Comparison of ENCODE assay signal across 23 cellular contexts in the genomic region with DNA sequence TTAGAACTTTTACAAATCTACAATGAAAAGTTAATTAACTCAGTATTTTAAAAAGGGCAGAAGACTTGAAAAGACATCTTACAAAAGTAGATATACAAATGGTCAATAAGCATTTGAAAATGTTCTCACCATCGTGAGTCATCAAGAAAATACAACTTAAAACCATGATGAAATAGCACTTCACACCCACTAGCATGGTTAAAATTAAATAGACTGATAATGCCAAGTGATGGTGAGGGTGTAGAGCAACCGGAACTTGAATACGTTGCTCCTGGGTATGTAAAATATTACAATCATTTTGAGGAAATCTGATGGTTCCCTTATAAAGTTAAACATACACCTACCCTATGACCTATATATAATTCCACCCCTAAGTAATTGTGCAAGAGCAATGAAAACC.
DNase-seq lines count a peak whose midpoint lies in the region; ATAC-seq and TF ChIP-seq lines count a peak whose summit lies in the region.
"Had no signal": no experiment of that assay in that cellular context is flagged by ENCODE, and none has a peak within 500 bp of the region (broad histone marks: within the 10 kb centered on the region; RNA-seq: fewer than 3 reads in every experiment).

No MANE protein-coding gene starts in this region.

- no peak overlapping the region for H3K4me3 Mint-ChIP-seq in Caco-2 (ENCODE audit: unreplicated experiment)
- H3K4me3 Mint-ChIP-seq in chondrocyte (ENCODE audit: unreplicated experiment), result no peak overlapping the region
- no peak overlapping the region for H3K4me3 Mint-ChIP-seq in activated naive CD8-positive, alpha-beta T cell treated with anti-CD3 and anti-CD28 coated beads for 36 hours
- H3K4me3 Mint-ChIP-seq: activated T-cell treated with anti-CD3 and anti-CD28 coated beads, Interleukin-2, amount 50 U/mL, for 4 hours; natural killer cell; stimulated activated naive B cell treated with anti-CD40 and anti-IgM and Interleukin-4, amounts not matched to agents 10 μg/mL and 1 μg/mL and 100 μg/mL, for 72 hours had no signal

- ATAC-seq in left colon (peak; percentile 62), HG02852 (IDR thresholded peaks at IDR 0.05; ENCODE audit: unreplicated experiment) (no peak)
- ATAC-seq: activated T-cell treated with anti-CD3 and anti-CD28 coated beads, Interleukin-2, amount 50 U/mL, for 4 hours; left lobe of liver; natural killer cell; stimulated activated naive B cell treated with anti-CD40 and anti-IgM and Interleukin-4, amounts not matched to agents 10 μg/mL and 1 μg/mL and 100 μg/mL, for 72 hours had no signal

- H3K27ac Mint-ChIP-seq in Caco-2 (ENCODE audit: unreplicated experiment) (peak overlapping the region; percentile 87), chondrocyte (ENCODE audit: unreplicated experiment) (peak overlapping the region; percentile 72)
- no peak overlapping the region for H3K27ac Mint-ChIP-seq in activated naive CD8-positive, alpha-beta T cell treated with anti-CD3 and anti-CD28 coated beads for 36 hours
- H3K27ac Mint-ChIP-seq: natural killer cell; stimulated activated naive B cell treated with anti-CD40 and anti-IgM and Interleukin-4, amounts not matched to agents 10 μg/mL and 1 μg/mL and 100 μg/mL, for 72 hours had no signal

- no peaks in the 10 kb centered on the region for H3K9me3 Mint-ChIP-seq in Caco-2 (ENCODE audit: unreplicated experiment)
- peaks cover 4% of the 10 kb centered on the region for H3K9me3 Mint-ChIP-seq in chondrocyte (ENCODE audit: low read depth)
- H3K9me3 Mint-ChIP-seq in activated naive CD8-positive, alpha-beta T cell treated with anti-CD3 and anti-CD28 coated beads for 36 hours, result no peaks in the 10 kb centered on the region
- H3K9me3 Mint-ChIP-seq: activated T-cell treated with anti-CD3 and anti-CD28 coated beads, Interleukin-2, amount 50 U/mL, for 4 hours; natural killer cell; stimulated activated naive B cell treated with anti-CD40 and anti-IgM and Interleukin-4, amounts not matched to agents 10 μg/mL and 1 μg/mL and 100 μg/mL, for 72 hours had no signal

- no peak for TF ChIP-seq CTCF in Caco-2 (IDR thresholded peaks at IDR 0.05; ENCODE audit: insufficient read depth in 1 of 2, low read depth in 1 of 2, low read length in 1 of 2, severe bottlenecking in 1 of 2, unreplicated experiment in 1 of 2)
- no peak for TF ChIP-seq CTCF in chondrocyte (IDR thresholded peaks at IDR 0.05)

- H3K4me1 ChIP-seq in Caco-2, result peaks cover 16% of the 10 kb centered on the region
- H3K4me1 ChIP-seq: adrenal gland, suprapubic skin had no signal

- H3K36me3 ChIP-seq in Caco-2 (ENCODE audit: control insufficient read depth, insufficient read depth, low read length), result no peaks in the 10 kb centered on the region
- H3K36me3 ChIP-seq: adrenal gland, cardiac muscle cell had no signal

- no peaks in the 10 kb centered on the region for H3K27me3 ChIP-seq in Caco-2 (replicated peaks; ENCODE audit: control insufficient read depth, insufficient read depth, low read length)
- H3K27me3 ChIP-seq: adrenal gland, cardiac muscle cell, suprapubic skin had no signal

- CTCF ChIA-PET in Caco-2 (lab: Charles Lee), result no interaction called here

- H3K27me3 Mint-ChIP-seq in Caco-2 (ENCODE audit: insufficient read depth, unreplicated experiment), result no peaks in the 10 kb centered on the region
- H3K27me3 Mint-ChIP-seq in chondrocyte (ENCODE audit: low read depth), result no peaks in the 10 kb centered on the region
- H3K27me3 Mint-ChIP-seq in activated naive CD8-positive, alpha-beta T cell treated with anti-CD3 and anti-CD28 coated beads for 36 hours, result peaks cover 5% of the 10 kb centered on the region

- DNase-seq in Caco-2, result no peak
- DNase-seq in NCI-H460 (ENCODE audit: extremely low read depth, low read depth), result peak; percentile 25
- no peak for DNase-seq in chondrocyte (ENCODE audit: low spot score)
- no peak for DNase-seq in left colon
- DNase-seq in SK-N-DZ (ENCODE audit: low spot score), result no peak
- no peak for DNase-seq in AG08396 (ENCODE audit: low spot score)
- no peak for DNase-seq in activated naive CD8-positive, alpha-beta T cell treated with anti-CD3 and anti-CD28 coated beads for 36 hours
- DNase-seq: activated CD4-positive, alpha-beta T cell treated with anti-CD3 and anti-CD28 coated beads for 4 hours; activated naive CD4-positive, alpha-beta T cell; activated T-cell treated with anti-CD3 and anti-CD28 coated beads, Interleukin-2, amount 50 U/mL, for 4 hours; adrenal gland; glutamatergic neuron; natural killer cell; NCI-H187; NCI-H69; retina; stimulated activated CD4-positive, alpha-beta T cell treated with anti-CD3 and anti-CD28 coated beads, Interleukin-4, amount 100 ng/mL, for 24 hours; stimulated activated naive B cell treated with anti-CD40 and anti-IgM and Interleukin-4, amounts not matched to agents 10 μg/mL and 1 μg/mL and 100 μg/mL, for 72 hours; T-helper 2 cell had no signal

- no peaks in the 10 kb centered on the region for H3K9me3 ChIP-seq in Caco-2
- H3K9me3 ChIP-seq: adrenal gland, suprapubic skin had no signal

- H3K36me3 Mint-ChIP-seq in Caco-2 (ENCODE audit: insufficient read depth, unreplicated experiment), result no peaks in the 10 kb centered on the region
- H3K36me3 Mint-ChIP-seq in chondrocyte (ENCODE audit: low read depth), result peaks cover 23% of the 10 kb centered on the region
- no peaks in the 10 kb centered on the region for H3K36me3 Mint-ChIP-seq in activated naive CD8-positive, alpha-beta T cell treated with anti-CD3 and anti-CD28 coated beads for 36 hours
- H3K36me3 Mint-ChIP-seq: natural killer cell; stimulated activated naive B cell treated with anti-CD40 and anti-IgM and Interleukin-4, amounts not matched to agents 10 μg/mL and 1 μg/mL and 100 μg/mL, for 72 hours had no signal

- H3K4me1 Mint-ChIP-seq in Caco-2 (ENCODE audit: low read depth, unreplicated experiment) (peaks cover 12% of the 10 kb centered on the region), chondrocyte (ENCODE audit: low read depth) (peaks cover 26% of the 10 kb centered on the region)
- no peaks in the 10 kb centered on the region for H3K4me1 Mint-ChIP-seq in activated naive CD8-positive, alpha-beta T cell treated with anti-CD3 and anti-CD28 coated beads for 36 hours
- H3K4me1 Mint-ChIP-seq: natural killer cell; stimulated activated naive B cell treated with anti-CD40 and anti-IgM and Interleukin-4, amounts not matched to agents 10 μg/mL and 1 μg/mL and 100 μg/mL, for 72 hours had no signal

- BruUV-seq in Caco-2 (replicated peaks; lab: Mats Ljungman, UMichigan), result no TSS peak

- H3K4me3 ChIP-seq in Caco-2 (ENCODE audit: low read depth, low read length), result no peak overlapping the region
- H3K4me3 ChIP-seq: adrenal gland, cardiac muscle cell, suprapubic skin had no signal

- POLR2A ChIA-PET in Caco-2 (lab: Charles Lee), result no interaction called here

- intact Hi-C loops in Caco-2 (cut with micrococcal nuclease; ENCODE audit: unreplicated experiment) (no loop called here), left colon (cut with DNase I, micrococcal nuclease) (no loop called here)
